29 cellular contexts compared by ENCODE assay signal in genomic region chr5:110542949-110543348, GRCh38.
"Had no signal": no experiment of that assay in that cellular context is flagged by ENCODE, and none has a peak within 500 bp of the region (broad histone marks: within the 10 kb centered on the region; RNA-seq: fewer than 3 reads in every experiment).

No MANE protein-coding gene starts in this region.

- H3K4me1 ChIP-seq: left lung, lower lobe of right lung, pancreas, prostate gland, stomach, testis, thyroid gland, transverse colon, vagina had no signal

- H3K27ac ChIP-seq: left lung, lower lobe of right lung, pancreas, prostate gland, skin epidermis, stomach, testis, thyroid gland, transverse colon, vagina had no signal

- ATAC-seq: left colon; left lung; lower lobe of right lung; naive thymus-derived CD8-positive, alpha-beta T cell; pancreas; right cardiac atrium; sciatic nerve; stimulated activated naive B cell treated with anti-CD40 and anti-IgM and Interleukin-4, amounts not matched to agents 10 μg/mL and 1 μg/mL and 100 μg/mL, for 72 hours; stimulated activated naive CD8-positive, alpha-beta T cell treated with anti-CD3 and anti-CD28 coated beads, Interleukin-15, Interleukin-2, amounts not matched to agents 100 U/mL and 50 U/mL, for 24 hours had no signal

- H3K36me3 ChIP-seq: left lung, lower lobe of right lung, pancreas, prostate gland, stomach, thyroid gland, transverse colon, vagina had no signal

- DNase-seq: hypothalamus; immature natural killer cell; kidney; left colon; left lung; lower lobe of right lung; mammary epithelial cell; mesenchymal stem cell; naive thymus-derived CD8-positive, alpha-beta T cell; nucleus accumbens; pancreas; posterior cingulate gyrus; retina; right cardiac atrium; stimulated activated CD4-positive, alpha-beta T cell treated with anti-CD3 and anti-CD28 coated beads, Interleukin-12 subunit alpha, Interleukin-12 subunit beta, amount 100 ng/mL, for 4 hours; stimulated activated CD4-positive, alpha-beta T cell treated with anti-CD3 and anti-CD28 coated beads, Interleukin-15, amount 100 ng/mL, for 24 hours; stimulated activated CD4-positive, alpha-beta T cell treated with anti-CD3 and anti-CD28 coated beads, Interleukin-2, amount 100 ng/mL, for 24 hours; stimulated activated CD4-positive, alpha-beta T cell treated with anti-CD3 and anti-CD28 coated beads, Interleukin-4, amount 100 ng/mL, for 1 hour; stimulated activated naive B cell treated with anti-CD40 and anti-IgM and Interleukin-4, amounts not matched to agents 10 μg/mL and 1 μg/mL and 100 μg/mL, for 72 hours; stimulated activated naive CD8-positive, alpha-beta T cell treated with anti-CD3 and anti-CD28 coated beads, Interleukin-15, Interleukin-2, amounts not matched to agents 100 U/mL and 50 U/mL, for 24 hours; stomach; testis; thyroid gland; transverse colon had no signal

- FAIRE-seq: islet of Langerhans, kidney, pancreas had no signal

- H3K9me3 ChIP-seq: lower lobe of right lung, pancreas, prostate gland, stomach, testis, thyroid gland, transverse colon, vagina had no signal

- H3K4me3 ChIP-seq: left lung, lower lobe of right lung, pancreas, prostate gland, skin epidermis, stomach, testis, thyroid gland, transverse colon, vagina had no signal

- H3K27me3 ChIP-seq: left lung, pancreas, stomach, testis, thyroid gland, transverse colon, vagina had no signal
